ENCODE assay signal across 17 cellular contexts in genomic region chr3:16011376-16011775, GRCh38.
"Had no signal": no experiment of that assay in that cellular context is flagged by ENCODE, and none has a peak within 500 bp of the region (broad histone marks: within the 10 kb centered on the region; RNA-seq: fewer than 3 reads in every experiment).

No MANE protein-coding gene starts in this region.

- H3K27me3 ChIP-seq: foreskin keratinocyte, ovary, right atrium auricular region, sigmoid colon, testis, tibial nerve had no signal

- ATAC-seq: foreskin keratinocyte; left cardiac atrium; lower lobe of right lung; natural killer cell; stimulated activated naive B cell treated with anti-CD40 and anti-IgM and Interleukin-4, amounts not matched to agents 10 μg/mL and 1 μg/mL and 100 μg/mL, for 72 hours; stimulated activated naive CD8-positive, alpha-beta T cell treated with anti-CD3 and anti-CD28 coated beads, Interleukin-15, amount 100 ng/mL, for 72 hours had no signal

- FAIRE-seq: colon, kidney had no signal

- H3K9me3 ChIP-seq: lower lobe of right lung, ovary, right atrium auricular region, testis had no signal

- H3K4me1 ChIP-seq: foreskin keratinocyte, left ventricle myocardium inferior, lower lobe of right lung, right atrium auricular region, sigmoid colon, testis, tibial nerve had no signal

- H3K36me3 ChIP-seq: left ventricle myocardium inferior, lower lobe of right lung, ovary, right atrium auricular region, sigmoid colon, tibial nerve had no signal

- H3K4me3 ChIP-seq: left ventricle myocardium inferior, lower lobe of right lung, ovary, right atrium auricular region, sigmoid colon, testis, tibial nerve had no signal

- H3K27ac ChIP-seq: foreskin keratinocyte, left ventricle myocardium inferior, lower lobe of right lung, ovary, right atrium auricular region, sigmoid colon, testis, tibial nerve had no signal

- DNase-seq: immature natural killer cell; kidney; left cardiac atrium; left ventricle myocardium inferior; lower lobe of right lung; natural killer cell; ovary; sigmoid colon; stimulated activated CD4-positive, alpha-beta T cell treated with anti-CD3 and anti-CD28 coated beads, Interleukin-1b, Interleukin-23, amount 100 ng/mL, for 48 hours; stimulated activated CD4-positive, alpha-beta T cell treated with anti-CD3 and anti-CD28 coated beads, Interleukin-4, amount 100 ng/mL, for 24 hours; stimulated activated naive B cell treated with anti-CD40 and anti-IgM and Interleukin-4, amounts not matched to agents 10 μg/mL and 1 μg/mL and 100 μg/mL, for 72 hours; stimulated activated naive CD8-positive, alpha-beta T cell treated with anti-CD3 and anti-CD28 coated beads, Interleukin-15, amount 100 ng/mL, for 72 hours; testis had no signal
